Comparison of ENCODE assay signal across 1 cellular context in the genomic region with DNA sequence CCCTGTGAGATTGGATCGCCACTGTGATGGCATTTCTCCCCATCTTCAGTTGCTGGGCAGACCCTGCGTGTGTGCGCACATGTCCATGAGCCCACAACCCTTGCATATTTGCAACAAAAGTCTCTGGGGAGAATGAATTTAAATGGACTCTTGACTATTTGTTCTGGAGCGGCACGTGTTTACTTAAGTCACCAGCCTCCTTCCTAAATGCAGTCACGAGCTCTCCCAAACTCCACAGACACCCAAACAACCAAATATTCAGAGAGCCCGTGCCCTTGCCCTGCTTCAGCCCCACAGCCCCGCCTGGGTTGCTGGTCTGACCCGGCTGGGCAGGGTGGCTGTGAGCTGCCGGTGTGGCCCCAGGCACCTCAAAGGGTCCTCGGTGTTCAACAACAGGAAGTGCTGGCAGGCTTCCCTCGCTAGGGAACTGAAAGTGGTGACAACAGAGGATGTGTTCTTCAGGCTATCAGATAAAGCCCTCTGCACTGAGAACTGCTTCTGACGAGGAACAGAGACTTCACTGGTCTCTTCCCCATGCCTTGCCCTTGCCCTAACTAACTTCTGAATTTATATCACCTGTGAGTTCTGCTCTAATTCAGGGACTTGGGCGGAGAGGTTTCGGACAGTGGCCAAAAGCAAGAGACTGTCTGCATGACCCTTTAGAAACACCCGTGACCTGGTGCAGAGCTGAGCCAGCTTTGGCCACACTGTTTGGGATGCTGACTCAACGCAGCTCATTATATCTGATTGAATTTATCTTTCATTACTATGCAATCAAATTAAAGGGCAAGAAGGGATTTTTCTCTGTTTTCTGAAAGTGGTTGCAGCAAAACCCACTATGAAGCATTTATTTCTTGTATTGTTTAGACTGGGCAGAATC.
TF ChIP-seq lines count a peak whose summit lies in the region.

No MANE protein-coding gene starts in this region.

TF ChIP-seq in H1, 55 proteins besides CTCF, POLR2A, EP300 and RAD21:
- TF ChIP-seq RFX5 (IDR thresholded peaks at IDR 0.05; ENCODE audit: borderline replicate concordance, low read depth, low read length) = no peak
- no peak for TF ChIP-seq BRCA1 (IDR thresholded peaks at IDR 0.05; ENCODE audit: low read depth, low read length)
- no peak for TF ChIP-seq RBBP5 (IDR thresholded peaks at IDR 0.05; ENCODE audit: borderline replicate concordance, low read depth, low read length)
- TF ChIP-seq, protein P1, sequence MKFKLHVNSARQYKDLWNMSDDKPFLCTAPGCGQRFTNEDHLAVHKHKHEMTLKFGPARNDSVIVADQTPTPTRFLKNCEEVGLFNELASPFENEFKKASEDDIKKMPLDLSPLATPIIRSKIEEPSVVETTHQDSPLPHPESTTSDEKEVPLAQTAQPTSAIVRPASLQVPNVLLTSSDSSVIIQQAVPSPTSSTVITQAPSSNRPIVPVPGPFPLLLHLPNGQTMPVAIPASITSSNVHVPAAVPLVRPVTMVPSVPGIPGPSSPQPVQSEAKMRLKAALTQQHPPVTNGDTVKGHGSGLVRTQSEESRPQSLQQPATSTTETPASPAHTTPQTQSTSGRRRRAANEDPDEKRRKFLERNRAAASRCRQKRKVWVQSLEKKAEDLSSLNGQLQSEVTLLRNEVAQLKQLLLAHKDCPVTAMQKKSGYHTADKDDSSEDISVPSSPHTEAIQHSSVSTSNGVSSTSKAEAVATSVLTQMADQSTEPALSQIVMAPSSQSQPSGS (IDR thresholded peaks at IDR 0.05; ENCODE audit: low read length) = no peak
- TF ChIP-seq TBP (IDR thresholded peaks at IDR 0.05; ENCODE audit: low read depth, low read length) = no peak
- no peak for TF ChIP-seq JUN (IDR thresholded peaks at IDR 0.05; ENCODE audit: low read depth, low read length)
- no peak for TF ChIP-seq KDM1A (IDR thresholded peaks at IDR 0.05; ENCODE audit: borderline replicate concordance, low read length)
- no peak for TF ChIP-seq NRF1 (IDR thresholded peaks at IDR 0.05; ENCODE audit: low read depth, low read length)
- no peak for TF ChIP-seq SP1 (IDR thresholded peaks at IDR 0.05; ENCODE audit: low read depth, low read length)
- TF ChIP-seq SRF (IDR thresholded peaks at IDR 0.05; ENCODE audit: low read depth, low read length) = no peak
